ENCODE assay signal across 16 cellular contexts in genomic region chr10:88928254-88928653, GRCh38. TPM values are rescaled to one million over a fixed set of nuclear protein-coding genes. Genes with fewer than 3 reads are reported as not detected.
DNase-seq lines count a peak whose midpoint lies in the region; ATAC-seq, FAIRE-seq and TF ChIP-seq lines count a peak whose summit lies in the region.
"Had no signal": no experiment of that assay in that cellular context is flagged by ENCODE, and none has a peak within 500 bp of the region (broad histone marks: within the 10 kb centered on the region; RNA-seq: fewer than 3 reads in every experiment).

No MANE protein-coding gene starts in this region.

- no peak for TF ChIP-seq RAD21 in GM12878 (IDR thresholded peaks at IDR 0.05; ENCODE audit: insufficient read depth, low read depth, low read length)

- TF ChIP-seq CTCF in GM12878 (IDR thresholded peaks at IDR 0.05 in 2 of 3, conservative IDR thresholded peaks at IDR 0.05 in 1 of 3; ENCODE audit: control insufficient read depth in 2 of 3, extremely low read depth in 1 of 3, insufficient read depth in 1 of 3, low read depth in 3 of 3, low read length in 3 of 3): no peak

- H3K4me2 ChIP-seq in GM12878 (ENCODE audit: control insufficient read depth, insufficient read depth) (no peak overlapping the region), Karpas-422 (ENCODE audit: low read depth, low read length, poor library complexity, severe bottlenecking) (no peak overlapping the region)
- H3K4me2 ChIP-seq: BLaER1 treated with 17β-estradiol and CSF1 and Interleukin-3, amounts not matched to agents 10 nM and 100 nM had no signal

- H3K9me2 ChIP-seq in Karpas-422 (replicated peaks; ENCODE audit: insufficient read depth, low read length): no peaks in the 10 kb centered on the region

- CTCF ChIA-PET in activated naive CD4-positive, alpha-beta T cell treated with anti-CD3 and anti-CD28 coated beads, Interleukin-2, amount 10 ng/mL, durations not matched to agents 7 days and 5 days (lab: Charles Lee): interaction anchor here (1.5 to 9.7 kb wide), 3 partner anchors 90 to 200 kb away, joined by 4 to 275 read pairs (median 11); no protein-coding TSS in a partner anchor
- CTCF ChIA-PET in GM12878 (lab: Yijun Ruan, JAX): interaction anchor here (1.0 to 12.8 kb wide), 3 partner anchors 26 to 289 kb away, joined by 3 to 895 read pairs (median 71); no protein-coding TSS in a partner anchor
- CTCF ChIA-PET in naive thymus-derived CD4-positive, alpha-beta T cell (lab: Charles Lee): interaction anchor here (8.9 kb wide), 1 partner anchor 93 kb away, joined by 250 read pairs; no protein-coding TSS in a partner anchor

- SMC1A ChIA-PET in GM12878 (lab: Charles Lee; ENCODE audit: uncharacterized antibody, unreplicated experiment): interaction anchor here (0.6 to 10.3 kb wide), 12 partner anchors 8 to 209 kb away, joined by 3 to 575 read pairs (median 4); partner anchors contain the start of gene STAMBPL1

- intact Hi-C loops in GM12878 (cut with micrococcal nuclease; ENCODE audit: unreplicated experiment): no loop called here
- intact Hi-C loops in naive thymus-derived CD4-positive, alpha-beta T cell (cut with micrococcal nuclease): no loop called here

- peak; percentile 44 for FAIRE-seq in GM12878 (lab: Jason Lieb, UNC)
- FAIRE-seq: H54 had no signal

- peaks cover 10% of the 10 kb centered on the region for H3K36me3 Mint-ChIP-seq in activated naive CD4-positive, alpha-beta T cell treated with anti-CD3 and anti-CD28 coated beads, Interleukin-2, amount 50 U/mL, for 24 hours
- H3K36me3 Mint-ChIP-seq in activated naive CD4-positive, alpha-beta T cell treated with anti-CD3 and anti-CD28 coated beads, Interleukin-2, amount 10 ng/mL, durations not matched to agents 7 days and 5 days: peaks cover 56% of the 10 kb centered on the region
- H3K36me3 Mint-ChIP-seq in naive thymus-derived CD4-positive, alpha-beta T cell: peaks cover 9 to 37% (median 34%) of the 10 kb centered on the region in 5 donors

- in situ Hi-C loops in GM12878 (cut with MboI): no loop called here

- DNase-seq in activated naive CD4-positive, alpha-beta T cell treated with anti-CD3 and anti-CD28 coated beads, Interleukin-2, amount 10 ng/mL, durations not matched to agents 7 days and 5 days: no peak
- no peak for DNase-seq in GM12878 (ENCODE audit: low read depth, low spot score)
- no peak for DNase-seq in naive thymus-derived CD4-positive, alpha-beta T cell
- DNase-seq in NCI-H82 (lab: John Stamatoyannopoulos, UW): no peak
- no peak for DNase-seq in HT-29 (ENCODE audit: low spot score)
- no peak for DNase-seq in Karpas-422
- DNase-seq: ACHN; CD4-positive, CD25-positive, alpha-beta regulatory T cell; DMS53; GF-D8; GM23248 had no signal

- peak overlapping the region; percentile 47 for H3K27ac Mint-ChIP-seq in activated naive CD4-positive, alpha-beta T cell treated with anti-CD3 and anti-CD28 coated beads, Interleukin-2, amount 50 U/mL, for 24 hours
- H3K27ac Mint-ChIP-seq in activated naive CD4-positive, alpha-beta T cell treated with anti-CD3 and anti-CD28 coated beads, Interleukin-2, amount 10 ng/mL, durations not matched to agents 7 days and 5 days: no peak overlapping the region
- peak overlapping the region in 5 of 9 donors; percentile 0 to 34 (median 16) for H3K27ac Mint-ChIP-seq in naive thymus-derived CD4-positive, alpha-beta T cell

- peaks cover 12% of the 10 kb centered on the region for H3K4me1 Mint-ChIP-seq in activated naive CD4-positive, alpha-beta T cell treated with anti-CD3 and anti-CD28 coated beads, Interleukin-2, amount 50 U/mL, for 24 hours
- peaks cover 7% of the 10 kb centered on the region for H3K4me1 Mint-ChIP-seq in activated naive CD4-positive, alpha-beta T cell treated with anti-CD3 and anti-CD28 coated beads, Interleukin-2, amount 10 ng/mL, durations not matched to agents 7 days and 5 days
- peaks cover 0 to 13% (median 7%) of the 10 kb centered on the region in 7 donors for H3K4me1 Mint-ChIP-seq in naive thymus-derived CD4-positive, alpha-beta T cell

- no peak for TF ChIP-seq EP300 in GM12878 (IDR thresholded peaks at IDR 0.05; ENCODE audit: borderline replicate concordance in 1 of 2, control insufficient read depth in 1 of 2, low read depth in 2 of 2, low read length in 2 of 2)

- no peak overlapping the region for H3K9ac ChIP-seq in GM12878 (ENCODE audit: control insufficient read depth, insufficient read depth, low read length)
- H3K9ac ChIP-seq in Karpas-422 (ENCODE audit: low read length): no peak overlapping the region
- H3K9ac ChIP-seq: BLaER1 treated with 17β-estradiol and CSF1 and Interleukin-3, amounts not matched to agents 10 nM and 100 nM; GM23248 had no signal

- POLR2A ChIA-PET in GM12878 (lab: Charles Lee): interaction anchor here (1.4 kb wide), 1 partner anchor 86 kb away, joined by 3 read pairs; no protein-coding TSS in a partner anchor
- POLR2A ChIA-PET in naive thymus-derived CD4-positive, alpha-beta T cell (lab: Charles Lee): no interaction called here

- ATAC-seq in GM12878: no peak
- ATAC-seq in naive thymus-derived CD4-positive, alpha-beta T cell: no peak
- ATAC-seq: HCT116 had no signal

- H3K79me2 ChIP-seq in GM12878 (ENCODE audit: control insufficient read depth, insufficient read depth, low read length) (peaks cover 2% of the 10 kb centered on the region; the same call in 1 of the 2 replicates), Karpas-422 (ENCODE audit: low read length) (no peaks in the 10 kb centered on the region)

- H3K4me3 ChIP-seq in GM12878: no peak overlapping the region
- no peak overlapping the region for H3K4me3 ChIP-seq in naive thymus-derived CD4-positive, alpha-beta T cell (ENCODE audit: low read length)
- H3K4me3 ChIP-seq in Karpas-422 (ENCODE audit: low read length): no peak overlapping the region
- H3K4me3 ChIP-seq: BLaER1 treated with 17β-estradiol and CSF1 and Interleukin-3, amounts not matched to agents 10 nM and 100 nM; GM23248 had no signal

- H3K27ac ChIP-seq in GM12878 (ENCODE audit: control insufficient read depth, insufficient read depth) (no peak overlapping the region), Karpas-422 (ENCODE audit: low read length) (no peak overlapping the region)
- no peak overlapping the region for H3K27ac ChIP-seq in naive thymus-derived CD4-positive, alpha-beta T cell (ENCODE audit: low read depth, low read length)
- H3K27ac ChIP-seq: BLaER1 treated with 17β-estradiol and CSF1 and Interleukin-3, amounts not matched to agents 10 nM and 100 nM had no signal

- no TSS peak for BruUV-seq in GM12878 (replicated peaks; lab: Mats Ljungman, UMichigan)

- H3K9me3 Mint-ChIP-seq in activated naive CD4-positive, alpha-beta T cell treated with anti-CD3 and anti-CD28 coated beads, Interleukin-2, amount 50 U/mL, for 24 hours: no peaks in the 10 kb centered on the region
- H3K9me3 Mint-ChIP-seq in activated naive CD4-positive, alpha-beta T cell treated with anti-CD3 and anti-CD28 coated beads, Interleukin-2, amount 10 ng/mL, durations not matched to agents 7 days and 5 days: no peaks in the 10 kb centered on the region
- no peaks in the 10 kb centered on the region for H3K9me3 Mint-ChIP-seq in naive thymus-derived CD4-positive, alpha-beta T cell
- H3K9me3 Mint-ChIP-seq: CD4-positive, CD25-positive, alpha-beta regulatory T cell; IgD-negative memory B cell had no signal

- H3K27me3 Mint-ChIP-seq in activated naive CD4-positive, alpha-beta T cell treated with anti-CD3 and anti-CD28 coated beads, Interleukin-2, amount 50 U/mL, for 24 hours: no peaks in the 10 kb centered on the region
- no peaks in the 10 kb centered on the region for H3K27me3 Mint-ChIP-seq in activated naive CD4-positive, alpha-beta T cell treated with anti-CD3 and anti-CD28 coated beads, Interleukin-2, amount 10 ng/mL, durations not matched to agents 7 days and 5 days
- H3K27me3 Mint-ChIP-seq in naive thymus-derived CD4-positive, alpha-beta T cell: no peaks in the 10 kb centered on the region
- H3K27me3 Mint-ChIP-seq: CD4-positive, CD25-positive, alpha-beta regulatory T cell; IgD-negative memory B cell had no signal

- H3K9me3 ChIP-seq in GM12878 (replicated peaks; ENCODE audit: control insufficient read depth, insufficient read depth, low read length) (no peaks in the 10 kb centered on the region; the same call in 2 of the 3 replicates), Karpas-422 (ENCODE audit: low read length) (no peaks in the 10 kb centered on the region)
- no peaks in the 10 kb centered on the region for H3K9me3 ChIP-seq in naive thymus-derived CD4-positive, alpha-beta T cell (ENCODE audit: control insufficient read depth in 2 of 3, low read length in 3 of 3)

- H3K36me3 ChIP-seq in GM12878 (ENCODE audit: control insufficient read depth in 2 of 2, insufficient read depth in 2 of 2, low read length in 1 of 2): peaks cover 0 to 27% of the 10 kb centered on the region in 2 experiments; a peak in 2 of 4 replicates
- peaks cover 0 to 16% (median 0%) of the 10 kb centered on the region in 3 experiments for H3K36me3 ChIP-seq in naive thymus-derived CD4-positive, alpha-beta T cell (ENCODE audit: control insufficient read depth in 2 of 3, insufficient read depth in 3 of 3, low read length in 3 of 3)
- H3K36me3 ChIP-seq in Karpas-422 (ENCODE audit: insufficient read depth, low read length): no peaks in the 10 kb centered on the region; the same call in 1 of the 2 replicates

- WGBS in GM12878 (ENCODE audit: insufficient coverage, insufficient replicate concordance, low lambda C conversion rate, missing lambda C conversion rate): 100% methylated on average over 2 of the region's 2 CpGs

- RAD21 ChIA-PET in GM12878 (lab: Charles Lee; ENCODE audit: unreplicated experiment): interaction anchor here (1.8 to 7.1 kb wide), 2 partner anchors 92 to 94 kb away, joined by 13 to 390 read pairs; no protein-coding TSS in a partner anchor

- no peak overlapping the region for H2AFZ ChIP-seq in GM12878 (ENCODE audit: control insufficient read depth, low read depth, low read length)
- no peak overlapping the region for H2AFZ ChIP-seq in Karpas-422 (ENCODE audit: low read length)
- H2AFZ ChIP-seq: GM23248 had no signal

- H3K4me1 ChIP-seq in GM12878 (ENCODE audit: control insufficient read depth, insufficient read depth, low read length) (peaks cover 13% of the 10 kb centered on the region), Karpas-422 (ENCODE audit: low read length) (peaks cover 9% of the 10 kb centered on the region)
- H3K4me1 ChIP-seq in naive thymus-derived CD4-positive, alpha-beta T cell (ENCODE audit: control insufficient read depth in 2 of 2, insufficient read depth in 2 of 2, low read length in 2 of 2): no peaks in the 10 kb centered on the region

- no peak overlapping the region for H3K4me3 Mint-ChIP-seq in activated naive CD4-positive, alpha-beta T cell treated with anti-CD3 and anti-CD28 coated beads, Interleukin-2, amount 50 U/mL, for 24 hours
- no peak overlapping the region for H3K4me3 Mint-ChIP-seq in activated naive CD4-positive, alpha-beta T cell treated with anti-CD3 and anti-CD28 coated beads, Interleukin-2, amount 10 ng/mL, durations not matched to agents 7 days and 5 days
- no peak overlapping the region for H3K4me3 Mint-ChIP-seq in naive thymus-derived CD4-positive, alpha-beta T cell
- H3K4me3 Mint-ChIP-seq: CD4-positive, CD25-positive, alpha-beta regulatory T cell; IgD-negative memory B cell had no signal

- no peak for TF ChIP-seq POLR2A in GM12878 (IDR thresholded peaks at IDR 0.05; ENCODE audit: low read depth, low read length)

- H4K20me1 ChIP-seq in GM12878 (ENCODE audit: control insufficient read depth, insufficient read depth): no peaks in the 10 kb centered on the region
- H4K20me1 ChIP-seq in Karpas-422 (ENCODE audit: insufficient read depth, low read depth, low read length): no peaks in the 10 kb centered on the region
- H4K20me1 ChIP-seq: BLaER1 treated with 17β-estradiol and CSF1 and Interleukin-3, amounts not matched to agents 10 nM and 100 nM had no signal

- H3K27me3 ChIP-seq in GM12878 (replicated peaks in 1 of 2; ENCODE audit: control insufficient read depth in 2 of 2, insufficient read depth in 2 of 2, low read length in 1 of 2) (no peaks in the 10 kb centered on the region), Karpas-422 (ENCODE audit: low read length) (no peaks in the 10 kb centered on the region)
- no peaks in the 10 kb centered on the region for H3K27me3 ChIP-seq in naive thymus-derived CD4-positive, alpha-beta T cell (ENCODE audit: control insufficient read depth in 2 of 2, insufficient read depth in 2 of 2, low read length in 2 of 2)
- H3K27me3 ChIP-seq: BLaER1 treated with 17β-estradiol and CSF1 and Interleukin-3, amounts not matched to agents 10 nM and 100 nM had no signal

RNA-seq across cellular contexts. Expression of gene ACTA2, which starts 24.3 kb away (rescaled TPM):
- 23.9 and 26.3 TPM in 2 replicates for total RNA-seq in GM12878 (2013; cell fraction: nucleolus; rRNA removed)
- 25.3 and 32.5 TPM in 2 replicates for total RNA-seq in GM12878 (2014; rRNA removed)
- 19.1 and 19.7 TPM in 2 replicates for total RNA-seq in GM12878 (2014; rRNA removed; fragmentation: Illumina TruSeq; extraction: Trizol)
- total RNA-seq in GM12878 (2021): 38.4 and 39.2 TPM in 2 replicates
- 43.4 TPM for polyA plus RNA-seq in GM12878 (2011; ENCODE audit: low read depth)
- polyA plus RNA-seq in GM12878 (2011; rRNA removed): 18.1 and 32.2 TPM in 2 replicates
- 54.6 and 70.4 TPM in 2 replicates for polyA plus RNA-seq in GM12878 (2011; cell fraction: cytosol; rRNA removed)
- polyA plus RNA-seq in GM12878 (2011; cell fraction: nucleus; rRNA removed): 40.9 and 41.4 TPM in 2 replicates
- 45.7 and 60.9 TPM in 2 replicates for polyA plus RNA-seq in GM12878 (2012)
- 39.5 and 39.9 TPM in 2 replicates for polyA plus RNA-seq in GM12878 (2014; fragmentation: Illumina TruSeq; extraction: Trizol)
- polyA plus RNA-seq in GM12878 (2014; fragmentation: Nextera tagmentation; extraction: Ambion mirVana): 10 to 100 TPM in 1 of 2 experiments, 1 to 10 TPM in 1; 7.4 to 11.6 TPM
- 23.9 and 32.0 TPM in 2 replicates for polyA plus RNA-seq in GM12878 (2014; rRNA removed)
- 10 to 100 TPM; 75.4 to 78.2 TPM for polyA plus RNA-seq in GM12878 (2016; fragmentation: Nextera tagmentation; extraction: Ambion mirVana)
- polyA minus RNA-seq in GM12878 (2011; rRNA and poly(A)+ RNA removed): 44.8 and 58.0 TPM in 2 replicates
- polyA minus RNA-seq in GM12878 (2011; cell fraction: cytosol; rRNA and poly(A)+ RNA removed): 28.2 and 29.3 TPM in 2 replicates
- 19.0 and 37.1 TPM in 2 replicates for polyA minus RNA-seq in GM12878 (2011; cell fraction: nucleus; rRNA and poly(A)+ RNA removed)
- total RNA-seq in naive thymus-derived CD4-positive, alpha-beta T cell: 10 to 100 TPM in 1 of 5 experiments, 1 to 10 TPM in 3, under 1 TPM in 1; 0.56 to 12.0 (median 1.3) TPM
- polyA plus RNA-seq in naive thymus-derived CD4-positive, alpha-beta T cell: 1 to 10 TPM in 1 of 2 donors, under 1 TPM in 1; 0.92 to 2.2 TPM
- 0.31 and 1.4 TPM in 2 replicates for total RNA-seq in HT-29 (2014; rRNA removed; shearing (Covaris generic))
- total RNA-seq in Karpas-422 (2014; rRNA removed; shearing (Covaris generic); ENCODE audit: low replicate concordance): 0.61 and 1.3 TPM in 2 replicates

RNA-seq across cellular contexts. Expression of gene STAMBPL1, which starts 48.2 kb away (rescaled TPM):
- 253 and 256 TPM in 2 replicates for total RNA-seq in GM12878 (2013; cell fraction: nucleolus; rRNA removed)
- total RNA-seq in GM12878 (2014; rRNA removed): 44.1 and 48.9 TPM in 2 replicates
- total RNA-seq in GM12878 (2014; rRNA removed; fragmentation: Illumina TruSeq; extraction: Trizol): 28.8 and 29.0 TPM in 2 replicates
- 24.8 and 26.3 TPM in 2 replicates for total RNA-seq in GM12878 (2021)
- 5.7 TPM for polyA plus RNA-seq in GM12878 (2011; ENCODE audit: low read depth)
- 42.1 and 55.8 TPM in 2 replicates for polyA plus RNA-seq in GM12878 (2011; rRNA removed)
- 24.9 and 36.8 TPM in 2 replicates for polyA plus RNA-seq in GM12878 (2011; cell fraction: cytosol; rRNA removed)
- polyA plus RNA-seq in GM12878 (2011; cell fraction: nucleus; rRNA removed): 48.4 and 51.8 TPM in 2 replicates
- 9.4 and 15.2 TPM in 2 replicates for polyA plus RNA-seq in GM12878 (2012)
- 24.5 and 29.6 TPM in 2 replicates for polyA plus RNA-seq in GM12878 (2014; fragmentation: Illumina TruSeq; extraction: Trizol)
- 10 to 100 TPM in 1 of 2 experiments, 1 to 10 TPM in 1; 7.5 to 13.0 TPM for polyA plus RNA-seq in GM12878 (2014; fragmentation: Nextera tagmentation; extraction: Ambion mirVana)
- 21.2 and 29.6 TPM in 2 replicates for polyA plus RNA-seq in GM12878 (2014; rRNA removed)
- polyA plus RNA-seq in GM12878 (2016; fragmentation: Nextera tagmentation; extraction: Ambion mirVana): 10 to 100 TPM; 21.0 to 21.5 TPM
- 28.0 and 32.3 TPM in 2 replicates for polyA minus RNA-seq in GM12878 (2011; rRNA and poly(A)+ RNA removed)
- 9.8 and 14.3 TPM in 2 replicates for polyA minus RNA-seq in GM12878 (2011; cell fraction: cytosol; rRNA and poly(A)+ RNA removed)
- 60.7 and 118 TPM in 2 replicates for polyA minus RNA-seq in GM12878 (2011; cell fraction: nucleus; rRNA and poly(A)+ RNA removed)
- total RNA-seq in naive thymus-derived CD4-positive, alpha-beta T cell: 10 to 100 TPM; 29.5 to 57.7 (median 38.9) TPM
- 10 to 100 TPM; 12.5 to 13.0 TPM for polyA plus RNA-seq in naive thymus-derived CD4-positive, alpha-beta T cell
- total RNA-seq in HT-29 (2014; rRNA removed; shearing (Covaris generic)): 61.2 and 79.2 TPM in 2 replicates
- 38.5 and 44.8 TPM in 2 replicates for total RNA-seq in Karpas-422 (2014; rRNA removed; shearing (Covaris generic); ENCODE audit: low replicate concordance)
